ENCODE assay signal across 17 cellular contexts in the genomic region with DNA sequence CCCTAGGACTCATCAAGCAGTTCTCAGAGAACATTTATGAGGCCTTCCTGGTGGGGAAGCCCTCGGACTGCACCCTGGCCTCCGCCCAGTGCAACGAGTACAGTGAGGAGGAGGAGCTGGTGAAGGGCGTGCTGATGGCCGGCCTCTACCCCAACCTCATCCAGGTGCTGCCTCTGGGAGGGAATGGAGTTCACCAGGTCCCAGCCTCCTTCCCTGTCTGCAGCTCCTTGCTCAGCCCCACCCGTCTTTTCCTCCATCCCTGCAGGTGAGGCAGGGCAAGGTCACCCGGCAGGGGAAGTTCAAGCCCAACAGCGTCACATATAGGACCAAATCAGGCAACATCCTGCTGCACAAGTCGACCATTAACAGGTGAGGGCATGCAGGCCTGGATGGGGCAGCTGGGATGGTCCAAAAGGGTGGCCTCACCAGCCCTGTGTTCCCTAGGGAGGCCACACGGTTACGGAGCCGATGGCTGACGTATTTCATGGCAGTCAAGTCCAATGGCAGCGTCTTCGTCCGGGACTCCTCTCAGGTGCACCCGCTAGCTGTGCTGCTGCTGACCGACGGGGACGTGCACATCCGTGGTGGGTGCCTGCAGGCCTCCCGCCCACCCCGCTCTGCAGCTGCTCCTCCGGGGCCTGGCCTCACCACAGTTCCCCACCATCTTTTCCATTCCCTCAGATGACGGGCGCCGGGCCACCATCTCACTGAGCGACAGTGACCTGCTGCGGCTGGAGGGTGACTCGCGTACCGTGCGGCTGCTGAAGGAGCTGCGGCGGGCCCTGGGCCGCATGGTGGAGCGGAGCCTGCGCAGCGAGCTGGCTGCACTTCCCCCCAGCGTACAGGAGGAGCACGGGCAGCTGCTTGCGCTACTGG. TPM values are rescaled to one million over a fixed set of nuclear protein-coding genes. Genes with fewer than 3 reads are reported as not detected.
DNase-seq lines count a peak whose midpoint lies in the region; ATAC-seq, FAIRE-seq and TF ChIP-seq lines count a peak whose summit lies in the region.
"Had no signal": no experiment of that assay in that cellular context is flagged by ENCODE, and none has a peak within 500 bp of the region (broad histone marks: within the 10 kb centered on the region; RNA-seq: fewer than 3 reads in every experiment).

No MANE protein-coding gene starts in this region.

- H3K9me3 ChIP-seq in cardiac muscle cell (ENCODE audit: low read depth), result no peaks in the 10 kb centered on the region
- no peaks in the 10 kb centered on the region for H3K9me3 ChIP-seq in right atrium auricular region
- H3K9me3 ChIP-seq in GM12878 (replicated peaks; ENCODE audit: control insufficient read depth, insufficient read depth, low read length), result no peaks in the 10 kb centered on the region

- DNase-seq in cardiac muscle cell (ENCODE audit: low read depth in 1 of 2, low spot score in 1 of 2) (no peak), right atrium auricular region (ENCODE audit: low spot score) (no peak), GM12878 (ENCODE audit: low read depth, low spot score) (no peak), mesothelial cell of epicardium (ENCODE audit: low spot score in 2 of 2, unreplicated experiment in 2 of 2) (no peak), type B pancreatic cell (ENCODE audit: extremely low spot score, unreplicated experiment) (no peak), NOMO-1 treated with dmso at 0.1 percent for 144 hours (lab: John Stamatoyannopoulos, UW; ENCODE audit: unreplicated experiment) (no peak), AG08395 (ENCODE audit: low spot score) (no peak), GM13977 (ENCODE audit: low spot score) (no peak)
- DNase-seq: activated CD4-positive, alpha-beta T cell treated with anti-CD3 and anti-CD28 coated beads for 4 hours; COR-L47; NCI-H1092; NCI-H2171 treated with DMSO at 0.1 percent for 48 hours; nucleus accumbens had no signal

- CTCF ChIA-PET in GM12878 (lab: Yijun Ruan, JAX), result interaction anchor here (0.7 to 2.2 kb wide), 4 partner anchors 11 to 302 kb away, joined by 3 to 6 read pairs (median 4); no protein-coding TSS in a partner anchor

- H4K20me1 ChIP-seq in GM12878 (ENCODE audit: control insufficient read depth, insufficient read depth), result no peaks in the 10 kb centered on the region

- no peaks in the 10 kb centered on the region for H3K79me2 ChIP-seq in GM12878 (ENCODE audit: control insufficient read depth, insufficient read depth, low read length)

- WGBS in GM12878 (ENCODE audit: insufficient coverage, insufficient replicate concordance, low lambda C conversion rate, missing lambda C conversion rate), result 95% methylated on average over 42 of the region's 42 CpGs

- no peak for TF ChIP-seq EP300 in GM12878 (IDR thresholded peaks at IDR 0.05; ENCODE audit: borderline replicate concordance in 1 of 2, control insufficient read depth in 1 of 2, low read depth in 2 of 2, low read length in 2 of 2)

- H3K27ac ChIP-seq in cardiac muscle cell (peak overlapping the region; percentile 75), right atrium auricular region (no peak overlapping the region), GM12878 (ENCODE audit: control insufficient read depth, insufficient read depth) (no peak overlapping the region)

- TF ChIP-seq POLR2A in GM12878 (IDR thresholded peaks at IDR 0.05; ENCODE audit: low read depth, low read length), result peak; percentile 66

- TF ChIP-seq CTCF in cardiac muscle cell (IDR thresholded peaks at IDR 0.05; ENCODE audit: low read depth, low read length) (no peak), right atrium auricular region (IDR thresholded peaks at IDR 0.05) (no peak), GM12878 (IDR thresholded peaks at IDR 0.05 in 2 of 3, conservative IDR thresholded peaks at IDR 0.05 in 1 of 3; ENCODE audit: control insufficient read depth in 2 of 3, extremely low read depth in 1 of 3, insufficient read depth in 1 of 3, low read depth in 3 of 3, low read length in 3 of 3) (no peak), mesothelial cell of epicardium (IDR thresholded peaks at IDR 0.05; ENCODE audit: unreplicated experiment) (no peak), type B pancreatic cell (conservative IDR thresholded peaks at IDR 0.05) (no peak), GM13977 (IDR thresholded peaks at IDR 0.05; ENCODE audit: extremely low read depth, insufficient read depth, missing control alignments) (no peak)

- RAD21 ChIA-PET in GM12878 (lab: Charles Lee; ENCODE audit: unreplicated experiment), result no interaction called here

- peaks cover 7% of the 10 kb centered on the region for H3K36me3 Mint-ChIP-seq in mesothelial cell of epicardium
- H3K36me3 Mint-ChIP-seq in type B pancreatic cell, result peaks cover 9% of the 10 kb centered on the region
- H3K36me3 Mint-ChIP-seq: activated naive CD4-positive, alpha-beta T cell treated with anti-CD3 and anti-CD28 coated beads, Interleukin-2, amount 50 U/mL, for 72 hours had no signal

- H3K4me1 Mint-ChIP-seq in mesothelial cell of epicardium (peaks cover 3% of the 10 kb centered on the region), type B pancreatic cell (ENCODE audit: unreplicated experiment) (no peaks in the 10 kb centered on the region)
- H3K4me1 Mint-ChIP-seq: stimulated activated memory B cell treated with anti-CD40 and anti-IgM and Interleukin-4, amounts not matched to agents 10 μg/mL and 1 μg/mL and 100 μg/mL, for 72 hours had no signal

- H3K27me3 ChIP-seq in cardiac muscle cell, result no peaks in the 10 kb centered on the region
- no peaks in the 10 kb centered on the region for H3K27me3 ChIP-seq in right atrium auricular region
- no peaks in the 10 kb centered on the region for H3K27me3 ChIP-seq in GM12878 (replicated peaks in 1 of 2; ENCODE audit: control insufficient read depth in 2 of 2, insufficient read depth in 2 of 2, low read length in 1 of 2)

- in situ Hi-C loops in GM12878 (cut with MboI) (no loop called here), GM13977 (cut with MboI; ENCODE audit: low pct_unique_long_range_greater_than_20kb, low sequenced_read_pairs, unreplicated experiment) (no loop called here)

- intact Hi-C loops in GM12878 (cut with micrococcal nuclease; ENCODE audit: unreplicated experiment), result no loop called here

- POLR2A ChIA-PET in GM12878 (lab: Charles Lee), result no interaction called here

- H3K4me2 ChIP-seq in GM12878 (ENCODE audit: control insufficient read depth, insufficient read depth), result no peak overlapping the region

- H2AFZ ChIP-seq in GM12878 (ENCODE audit: control insufficient read depth, low read depth, low read length), result no peak overlapping the region

- H3K4me3 Mint-ChIP-seq in mesothelial cell of epicardium, result no peak overlapping the region
- H3K4me3 Mint-ChIP-seq in type B pancreatic cell, result no peak overlapping the region
- H3K4me3 Mint-ChIP-seq: stimulated activated memory B cell treated with anti-CD40 and anti-IgM and Interleukin-4, amounts not matched to agents 10 μg/mL and 1 μg/mL and 100 μg/mL, for 72 hours had no signal

- no peak for TF ChIP-seq RAD21 in GM12878 (IDR thresholded peaks at IDR 0.05; ENCODE audit: insufficient read depth, low read depth, low read length)

- H3K27me3 Mint-ChIP-seq in mesothelial cell of epicardium (ENCODE audit: low read depth) (no peaks in the 10 kb centered on the region), type B pancreatic cell (no peaks in the 10 kb centered on the region)
- H3K27me3 Mint-ChIP-seq: stimulated activated memory B cell treated with anti-CD40 and anti-IgM and Interleukin-4, amounts not matched to agents 10 μg/mL and 1 μg/mL and 100 μg/mL, for 72 hours had no signal

- TSS peak; percentile 40 for BruUV-seq in GM12878 (replicated peaks; lab: Mats Ljungman, UMichigan)

- H3K27ac Mint-ChIP-seq in mesothelial cell of epicardium, result peak overlapping the region; percentile 30
- H3K27ac Mint-ChIP-seq in type B pancreatic cell, result peak overlapping the region; percentile 50

- H3K4me3 ChIP-seq in cardiac muscle cell, result no peak overlapping the region
- H3K4me3 ChIP-seq in right atrium auricular region, result no peak overlapping the region
- H3K4me3 ChIP-seq in GM12878, result no peak overlapping the region
- H3K4me3 ChIP-seq: lung had no signal

- H3K36me3 ChIP-seq in cardiac muscle cell (peaks cover 71% of the 10 kb centered on the region), right atrium auricular region (peaks cover 95% of the 10 kb centered on the region), GM12878 (ENCODE audit: control insufficient read depth in 2 of 2, insufficient read depth in 2 of 2, low read length in 1 of 2) (peaks cover 11 to 52% of the 10 kb centered on the region in 2 experiments)

- FAIRE-seq in GM12878 (lab: Jason Lieb, UNC), result no peak
- FAIRE-seq: bronchial epithelial cell had no signal

- H3K4me1 ChIP-seq in cardiac muscle cell (ENCODE audit: low read depth) (no peaks in the 10 kb centered on the region), right atrium auricular region (no peaks in the 10 kb centered on the region), GM12878 (ENCODE audit: control insufficient read depth, insufficient read depth, low read length) (no peaks in the 10 kb centered on the region)

- SMC1A ChIA-PET in GM12878 (lab: Charles Lee; ENCODE audit: uncharacterized antibody, unreplicated experiment), result no interaction called here

- no peak overlapping the region for H3K9ac ChIP-seq in GM12878 (ENCODE audit: control insufficient read depth, insufficient read depth, low read length)

- ATAC-seq in GM12878, result no peak

- H3K9me3 Mint-ChIP-seq in mesothelial cell of epicardium (no peaks in the 10 kb centered on the region), type B pancreatic cell (no peaks in the 10 kb centered on the region)
- H3K9me3 Mint-ChIP-seq: activated naive CD4-positive, alpha-beta T cell treated with anti-CD3 and anti-CD28 coated beads, Interleukin-2, amount 50 U/mL, for 72 hours; stimulated activated memory B cell treated with anti-CD40 and anti-IgM and Interleukin-4, amounts not matched to agents 10 μg/mL and 1 μg/mL and 100 μg/mL, for 72 hours had no signal

RNA-seq across cellular contexts. Expression of a gene that starts 46.5 kb away (rescaled TPM):
- total RNA-seq in cardiac muscle cell (118 and 120 TPM in 2 replicates), right atrium auricular region (10 to 100 TPM; 47.9 to 57.6 TPM), GM12878 (2014; rRNA removed) (69.8 and 72.9 TPM in 2 replicates), GM12878 (2014; rRNA removed; fragmentation: Illumina TruSeq; extraction: Trizol) (33.9 and 37.5 TPM in 2 replicates), GM12878 (2021) (71.8 and 75.3 TPM in 2 replicates), mesothelial cell of epicardium (114 to 122 TPM (median 114 TPM) in 3 replicates), type B pancreatic cell (ENCODE audit: low replicate concordance) (64.2 and 99.5 TPM in 2 replicates)
- polyA plus RNA-seq in cardiac muscle cell (86.4 and 94.4 TPM in 2 replicates), GM12878 (2011; rRNA removed) (20.1 and 34.5 TPM in 2 replicates), GM12878 (2014; fragmentation: Illumina TruSeq; extraction: Trizol) (15.0 and 33.6 TPM in 2 replicates), GM12878 (2014; fragmentation: Nextera tagmentation; extraction: Ambion mirVana) (10 to 100 TPM in 1 of 2 experiments, 1 to 10 TPM in 1; 9.5 to 12.6 TPM), GM12878 (2014; rRNA removed) (58.1 and 64.0 TPM in 2 replicates), GM12878 (2016; fragmentation: Nextera tagmentation; extraction: Ambion mirVana) (10 to 100 TPM; 67.9 to 70.4 TPM)
- total RNA-seq in GM12878 (2013; cell fraction: nucleolus; rRNA removed), result 116 and 118 TPM in 2 replicates
- polyA plus RNA-seq in GM12878 (2011; ENCODE audit: low read depth), result 10.4 TPM
- 52.4 and 67.8 TPM in 2 replicates for polyA plus RNA-seq in GM12878 (2011; cell fraction: cytosol; rRNA removed)
- 192 and 236 TPM in 2 replicates for polyA plus RNA-seq in GM12878 (2011; cell fraction: nucleus; rRNA removed)
- 27.5 and 27.7 TPM in 2 replicates for polyA plus RNA-seq in GM12878 (2012)
- 52.1 and 83.2 TPM in 2 replicates for polyA minus RNA-seq in GM12878 (2011; rRNA and poly(A)+ RNA removed)
- 32.6 and 34.2 TPM in 2 replicates for polyA minus RNA-seq in GM12878 (2011; cell fraction: cytosol; rRNA and poly(A)+ RNA removed)
- polyA minus RNA-seq in GM12878 (2011; cell fraction: nucleus; rRNA and poly(A)+ RNA removed), result 54.8 and 95.0 TPM in 2 replicates
